Comparison of ENCODE assay signal across 8 cellular contexts in the genomic region with DNA sequence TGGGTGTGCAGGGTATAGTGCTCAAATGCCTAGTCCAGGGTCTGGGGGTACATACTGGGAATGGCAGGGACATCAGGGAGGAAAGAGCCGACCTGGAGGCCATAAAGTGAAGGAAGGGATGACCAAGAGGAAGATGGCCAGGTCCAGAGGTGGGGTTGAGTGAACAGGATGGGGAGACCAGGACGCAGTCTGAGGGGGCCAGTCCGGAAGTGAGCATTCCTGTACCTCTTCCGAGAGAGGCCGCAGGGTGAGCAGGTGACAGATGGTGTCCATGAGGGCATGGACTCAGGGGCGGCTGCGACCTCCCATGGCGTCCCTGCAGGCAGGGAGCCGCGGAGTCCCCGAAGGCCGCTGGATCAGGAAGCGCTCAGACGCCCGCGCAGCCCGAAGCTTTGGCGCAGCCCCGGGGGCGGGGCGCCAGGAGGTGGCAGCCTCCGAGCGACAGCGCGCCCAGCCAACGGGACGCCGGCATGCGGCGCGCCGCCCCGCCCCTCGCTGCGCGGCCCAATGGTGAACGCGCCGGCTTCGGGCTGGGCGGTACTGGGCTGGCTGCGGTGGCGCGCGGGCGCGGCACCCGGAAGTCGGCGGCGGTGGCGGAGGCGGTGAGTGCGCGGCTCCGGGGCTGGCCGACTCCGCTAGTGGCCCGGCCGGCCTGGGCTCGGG. TPM values are rescaled to one million over a fixed set of nuclear protein-coding genes. Genes with fewer than 3 reads are reported as not detected.
A peak's percentile ranks its signal among the peaks of the same experiment; 100 is the strongest.
DNase-seq lines count a peak whose midpoint lies in the region; TF ChIP-seq lines count a peak whose summit lies in the region.

TSS of gene TANGO2 (plus strand) at position 578 of the 663 bp plus-strand sequence. CDS start 15,689 bp downstream, outside the sequence.

- peak within 1 kb of the TSS; percentile 76 for H2AFZ ChIP-seq in SK-N-SH (ENCODE audit: low read depth)
- peak within 1 kb of the TSS; percentile 91 for H2AFZ ChIP-seq in osteoblast (ENCODE audit: low read length)

- TF ChIP-seq CTCF in HFF-Myc (IDR thresholded peaks at IDR 0.05; ENCODE audit: low read depth, low read length, missing control alignments): no peak
- no peak for TF ChIP-seq CTCF in SK-N-SH (IDR thresholded peaks at IDR 0.05)
- TF ChIP-seq CTCF in osteoblast (IDR thresholded peaks at IDR 0.05; ENCODE audit: extremely low read depth, low read depth, low read length): no peak

- H3K4me2 ChIP-seq in SK-N-SH (peak within 1 kb of the TSS; percentile 89), osteoblast (ENCODE audit: insufficient read depth, low read length) (peak within 1 kb of the TSS; percentile 94)

- TF ChIP-seq RAD21 in SK-N-SH (IDR thresholded peaks at IDR 0.05; ENCODE audit: low read length): no peak

- H3K4me3 ChIP-seq in HFF-Myc (replicated peaks; ENCODE audit: low read depth, low read length) (peak within 1 kb of the TSS; percentile 70), SK-N-SH (ENCODE audit: low read depth in 2 of 2, low read length in 1 of 2) (peak within 1 kb of the TSS; percentile 90 to 96), osteoblast (ENCODE audit: insufficient read depth, low read length) (peak within 1 kb of the TSS; percentile 98)

- POLR2A ChIA-PET in SK-N-SH (lab: Yijun Ruan, JAX): interaction anchor here (0.6 to 2.0 kb wide), 5 partner anchors 7 to 61 kb away, joined by 3 to 5 read pairs (median 3); no protein-coding TSS in a partner anchor

- peaks cover 0 to 31% of the 10 kb centered on the region in 2 experiments; a peak in 1 of 4 replicates for H3K4me1 ChIP-seq in SK-N-SH (ENCODE audit: control insufficient read depth in 1 of 2, insufficient read depth in 2 of 2, low read depth in 1 of 2, low read length in 1 of 2)
- peaks cover 14% of the 10 kb centered on the region for H3K4me1 ChIP-seq in osteoblast (ENCODE audit: insufficient read depth, low read length)

- H3K79me2 ChIP-seq in SK-N-SH (ENCODE audit: insufficient read depth) (peaks cover 44% of the 10 kb centered on the region), osteoblast (ENCODE audit: insufficient read depth, low read length) (peaks cover 45% of the 10 kb centered on the region)

- H3K27ac ChIP-seq in SK-N-SH (ENCODE audit: low read depth in 2 of 2, low read length in 1 of 2) (peak within 1 kb of the TSS; percentile 32 to 73; a peak in 2 of 4 replicates), osteoblast (ENCODE audit: low read depth, low read length) (peak within 1 kb of the TSS; percentile 83), temporal lobe (ENCODE audit: low read depth, low read length) (peak within 1 kb of the TSS; percentile 93)

- H4K20me1 ChIP-seq in SK-N-SH (ENCODE audit: insufficient read depth) (0 out of 2 replicates have a peak, but pooled peaks cover 9% of the 10 kb centered on the region), osteoblast (ENCODE audit: insufficient read depth, low read length) (peaks cover 29% of the 10 kb centered on the region)

- H3K36me3 ChIP-seq in SK-N-SH (replicated peaks in 1 of 2; ENCODE audit: control insufficient read depth in 1 of 2, insufficient read depth in 2 of 2, low read length in 1 of 2) (no peaks in the 10 kb centered on the region), osteoblast (ENCODE audit: insufficient read depth, low read length) (peaks cover 11% of the 10 kb centered on the region)

- H3K9me2 ChIP-seq in SK-N-SH: no peaks in the 10 kb centered on the region

- CTCF ChIA-PET in SK-N-SH (lab: Yijun Ruan, JAX): interaction anchor here (0.6 to 6.5 kb wide), 8 partner anchors 8 to 81 kb away, joined by 3 to 46 read pairs (median 5); no protein-coding TSS in a partner anchor

- H3K27me3 ChIP-seq in SK-N-SH (ENCODE audit: insufficient read depth): no peaks in the 10 kb centered on the region
- peaks cover 17% of the 10 kb centered on the region for H3K27me3 ChIP-seq in osteoblast (ENCODE audit: insufficient read depth, low read length)

- H3K9ac ChIP-seq in SK-N-SH: peak within 1 kb of the TSS; percentile 79

- WGBS in SK-N-SH (ENCODE audit: low lambda C conversion rate): 10% methylated on average over 8 of the region's 61 CpGs

- DNase-seq in GDM1 (lab: John Stamatoyannopoulos, UW) (peak; percentile 93), HFF-Myc (ENCODE audit: extremely low read depth, low read depth) (peak; percentile 32), NAMALWA (ENCODE audit: low spot score) (peak; percentile 93), SK-N-SH (peak; percentile 99), glomerular endothelial cell (ENCODE audit: extremely low read depth, low read depth, low spot score) (no peak), osteoblast (ENCODE audit: insufficient read length, low spot score, missing footprints) (peak; percentile 100)
- DNase-seq in activated naive CD4-positive, alpha-beta T cell treated with anti-CD3 and anti-CD28 coated beads, Interleukin-2, amount 50 U/mL, for 16 hours: peak; percentile 94

- no peaks in the 10 kb centered on the region for H3F3A ChIP-seq in SK-N-SH (replicated peaks; ENCODE audit: insufficient read depth)

- no peak for TF ChIP-seq EP300 in SK-N-SH (IDR thresholded peaks at IDR 0.05; ENCODE audit: borderline replicate concordance in 1 of 2, low read depth in 1 of 2, low read length in 1 of 2)

- H3K9me3 ChIP-seq in SK-N-SH: no peaks in the 10 kb centered on the region
- no peaks in the 10 kb centered on the region for H3K9me3 ChIP-seq in osteoblast (ENCODE audit: low read depth, low read length)

TF ChIP-seq in SK-N-SH, 30 proteins besides CTCF, POLR2A, EP300 and RAD21 (continues in another document):
- TF ChIP-seq MXI1 (IDR thresholded peaks at IDR 0.05; ENCODE audit: low read depth, low read length) (no peak; the same call in 1 of the 2 replicates), EZH2phosphoT487 (IDR thresholded peaks at IDR 0.05; ENCODE audit: borderline replicate concordance, low read depth) (no peak), NFIC (IDR thresholded peaks at IDR 0.05; ENCODE audit: borderline replicate concordance) (no peak), FOSL2 (IDR thresholded peaks at IDR 0.05; ENCODE audit: borderline replicate concordance, low read depth) (no peak), GABPA (IDR thresholded peaks at IDR 0.05; ENCODE audit: low read depth) (no peak), POLR2AphosphoS5 (IDR thresholded peaks at IDR 0.05; ENCODE audit: low read depth, low read length) (peak; percentile 62), FOXM1 (IDR thresholded peaks at IDR 0.05; ENCODE audit: low read depth) (no peak), NRF1 (IDR thresholded peaks at IDR 0.05; ENCODE audit: low read depth, low read length) (peak; percentile 66), ELF1 (IDR thresholded peaks at IDR 0.05) (peak; percentile 69), TAF1 (IDR thresholded peaks at IDR 0.05; ENCODE audit: borderline replicate concordance, low read depth, low read length) (peak; percentile 48), MEF2A (IDR thresholded peaks at IDR 0.05; ENCODE audit: borderline replicate concordance, low read depth) (no peak), CHD2 (IDR thresholded peaks at IDR 0.05; ENCODE audit: low read length, partially characterized antibody) (peak; percentile 76), IRF3 (IDR thresholded peaks at IDR 0.05; ENCODE audit: low read depth, low read length) (peak; percentile 77), SIN3A (IDR thresholded peaks at IDR 0.05; ENCODE audit: borderline replicate concordance, low read depth, low read length) (no peak), SMC3 (IDR thresholded peaks at IDR 0.05; ENCODE audit: low read depth, low read length) (no peak), TCF12 (IDR thresholded peaks at IDR 0.05) (no peak), TEAD4 (IDR thresholded peaks at IDR 0.05; ENCODE audit: borderline replicate concordance, insufficient read depth) (no peak)
- TF ChIP-seq, protein P1, sequence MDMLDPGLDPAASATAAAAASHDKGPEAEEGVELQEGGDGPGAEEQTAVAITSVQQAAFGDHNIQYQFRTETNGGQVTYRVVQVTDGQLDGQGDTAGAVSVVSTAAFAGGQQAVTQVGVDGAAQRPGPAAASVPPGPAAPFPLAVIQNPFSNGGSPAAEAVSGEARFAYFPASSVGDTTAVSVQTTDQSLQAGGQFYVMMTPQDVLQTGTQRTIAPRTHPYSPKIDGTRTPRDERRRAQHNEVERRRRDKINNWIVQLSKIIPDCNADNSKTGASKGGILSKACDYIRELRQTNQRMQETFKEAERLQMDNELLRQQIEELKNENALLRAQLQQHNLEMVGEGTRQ (IDR thresholded peaks at IDR 0.05; ENCODE audit: borderline replicate concordance, low read depth, low read length): no peak
- TF ChIP-seq, protein P2, sequence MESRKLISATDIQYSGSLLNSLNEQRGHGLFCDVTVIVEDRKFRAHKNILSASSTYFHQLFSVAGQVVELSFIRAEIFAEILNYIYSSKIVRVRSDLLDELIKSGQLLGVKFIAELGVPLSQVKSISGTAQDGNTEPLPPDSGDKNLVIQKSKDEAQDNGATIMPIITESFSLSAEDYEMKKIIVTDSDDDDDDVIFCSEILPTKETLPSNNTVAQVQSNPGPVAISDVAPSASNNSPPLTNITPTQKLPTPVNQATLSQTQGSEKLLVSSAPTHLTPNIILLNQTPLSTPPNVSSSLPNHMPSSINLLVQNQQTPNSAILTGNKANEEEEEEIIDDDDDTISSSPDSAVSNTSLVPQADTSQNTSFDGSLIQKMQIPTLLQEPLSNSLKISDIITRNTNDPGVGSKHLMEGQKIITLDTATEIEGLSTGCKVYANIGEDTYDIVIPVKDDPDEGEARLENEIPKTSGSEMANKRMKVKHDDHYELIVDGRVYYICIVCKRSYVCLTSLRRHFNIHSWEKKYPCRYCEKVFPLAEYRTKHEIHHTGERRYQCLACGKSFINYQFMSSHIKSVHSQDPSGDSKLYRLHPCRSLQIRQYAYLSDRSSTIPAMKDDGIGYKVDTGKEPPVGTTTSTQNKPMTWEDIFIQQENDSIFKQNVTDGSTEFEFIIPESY (IDR thresholded peaks at IDR 0.05; ENCODE audit: borderline replicate concordance, low read depth): no peak

RNA-seq across cellular contexts. Expression of gene TANGO2, which starts in this region (rescaled TPM):
- polyA plus RNA-seq in SK-N-SH (2012; rRNA removed): 20.7 and 25.5 TPM in 2 replicates
- 10.1 and 15.9 TPM in 2 replicates for polyA plus RNA-seq in SK-N-SH (2012; cell fraction: cytosol; rRNA removed)
- 28.8 and 32.7 TPM in 2 replicates for polyA plus RNA-seq in SK-N-SH (2012; cell fraction: nucleus; rRNA removed)
- 38.4 and 42.2 TPM in 2 replicates for total RNA-seq in glomerular endothelial cell
- 41.8 and 43.8 TPM in 2 replicates for total RNA-seq in osteoblast
- 8.1 TPM for total RNA-seq in temporal lobe
